ENCODE assay signal across 20 cellular contexts in the genomic region with DNA sequence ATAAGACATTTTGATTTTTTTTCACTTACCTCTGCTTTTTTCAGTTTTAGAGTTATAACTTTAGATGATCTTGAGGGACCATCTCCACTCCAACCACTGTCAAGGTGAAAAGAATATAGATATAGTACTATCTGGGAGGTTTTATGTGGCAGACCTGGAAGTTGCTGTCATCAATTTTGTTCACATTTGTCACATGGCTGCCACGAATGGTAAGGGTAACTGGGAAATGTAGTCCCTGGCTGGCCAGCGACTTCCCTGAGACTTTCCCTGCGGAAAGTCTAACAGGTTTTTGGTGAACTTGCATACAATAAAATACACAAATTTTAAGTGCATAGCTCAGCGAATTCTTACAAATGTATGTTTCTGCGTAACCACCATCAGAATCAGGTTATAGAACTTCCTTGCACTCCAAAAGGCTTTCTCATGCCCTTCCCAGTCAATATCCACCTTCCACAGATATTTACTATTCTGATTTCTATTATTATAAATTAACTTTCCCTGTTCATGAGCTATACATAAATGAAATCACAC.
DNase-seq lines count a peak whose midpoint lies in the region; ATAC-seq, FAIRE-seq and TF ChIP-seq lines count a peak whose summit lies in the region.
"Had no signal": no experiment of that assay in that cellular context is flagged by ENCODE, and none has a peak within 500 bp of the region (broad histone marks: within the 10 kb centered on the region; RNA-seq: fewer than 3 reads in every experiment).

No MANE protein-coding gene starts in this region.

- POLR2A ChIA-PET in A549 (lab: Yijun Ruan, JAX) (no interaction called here), IMR-90 (lab: Charles Lee; ENCODE audit: unreplicated experiment) (interaction anchor here (0.6 kb wide), 1 partner anchor 45 kb away, joined by 5 read pairs; no protein-coding TSS in a partner anchor), K562 (lab: Yijun Ruan, JAX) (interaction anchor here (0.6 kb wide), 1 partner anchor 62 kb away, joined by 3 read pairs; no protein-coding TSS in a partner anchor)

- H4K5ac ChIP-seq in IMR-90 (ENCODE audit: low read depth, low read length) = no peak overlapping the region

- intact Hi-C loops in IMR-90 (cut with micrococcal nuclease) (no loop called here), K562 (cut with micrococcal nuclease) (no loop called here)

- H3K27me3 ChIP-seq in IMR-90 (ENCODE audit: control insufficient read depth, insufficient read depth, low read length) (no peaks in the 10 kb centered on the region), K562 (ENCODE audit: control insufficient read depth in 2 of 2, insufficient read depth in 2 of 2, low read length in 2 of 2) (no peaks in the 10 kb centered on the region), brain microvascular endothelial cell (replicated peaks) (no peaks in the 10 kb centered on the region)
- H3K27me3 ChIP-seq: BLaER1 treated with 17β-estradiol and CSF1 and Interleukin-3, amounts not matched to agents 10 nM and 100 nM had no signal

- BruUV-seq in IMR-90 (replicated peaks; lab: Mats Ljungman, UMichigan) (no TSS peak), K562 (replicated peaks; lab: Mats Ljungman, UMichigan) (no TSS peak)

- H3K9me1 ChIP-seq in IMR-90 (ENCODE audit: insufficient read depth, low read length) = no peaks in the 10 kb centered on the region
- no peaks in the 10 kb centered on the region for H3K9me1 ChIP-seq in K562 (ENCODE audit: control insufficient read depth, insufficient read depth, low read length)

- no peak overlapping the region for H4K91ac ChIP-seq in IMR-90 (ENCODE audit: insufficient read depth, low read depth, low read length)

- TF ChIP-seq EP300 in A549 (IDR thresholded peaks at IDR 0.05) (no peak), K562 (IDR thresholded peaks at IDR 0.05; ENCODE audit: low read length) (no peak)

- no peak overlapping the region for H3K4me2 ChIP-seq in A549
- H3K4me2 ChIP-seq in IMR-90 (ENCODE audit: low read depth, low read length) = no peak overlapping the region
- H3K4me2 ChIP-seq in K562 (ENCODE audit: insufficient read depth, low read length) = no peak overlapping the region
- H3K4me2 ChIP-seq: BLaER1 treated with 17β-estradiol and CSF1 and Interleukin-3, amounts not matched to agents 10 nM and 100 nM had no signal

- H2BK5ac ChIP-seq in IMR-90 (ENCODE audit: low read depth, low read length, poor library complexity, severe bottlenecking) = no peak overlapping the region

- no peak overlapping the region for H3K23ac ChIP-seq in IMR-90 (ENCODE audit: low read depth, low read length)

- H3K4ac ChIP-seq in IMR-90 (ENCODE audit: low read depth, low read length) = no peak overlapping the region

- no peak for TF ChIP-seq CTCF in A549 (IDR thresholded peaks at IDR 0.05)
- TF ChIP-seq CTCF in IMR-90 (conservative IDR thresholded peaks at IDR 0.05; ENCODE audit: low read depth, low read length) = no peak
- no peak for TF ChIP-seq CTCF in K562 (IDR thresholded peaks at IDR 0.05 in 2 of 3, conservative IDR thresholded peaks at IDR 0.05 in 1 of 3; ENCODE audit: insufficient read depth in 2 of 3, low read depth in 1 of 3, low read length in 3 of 3)
- TF ChIP-seq CTCF in brain microvascular endothelial cell (IDR thresholded peaks at IDR 0.05; ENCODE audit: low read depth, low read length, missing control alignments) = no peak

- no peak overlapping the region for H2AK9ac ChIP-seq in IMR-90 (replicated peaks; ENCODE audit: low read depth, low read length, poor library complexity)

- H2AK5ac ChIP-seq in IMR-90 (ENCODE audit: low read depth, low read length) = no peak overlapping the region

- H2BK15ac ChIP-seq in IMR-90 (ENCODE audit: low read depth, low read length) = no peak overlapping the region

- no peak overlapping the region for H4K8ac ChIP-seq in IMR-90 (ENCODE audit: low read depth in 2 of 2, low read length in 2 of 2)

- H3K27ac ChIP-seq in A549 = no peak overlapping the region
- H3K27ac ChIP-seq in IMR-90 (ENCODE audit: insufficient read depth, low read length) = no peak overlapping the region
- no peak overlapping the region for H3K27ac ChIP-seq in K562 (ENCODE audit: extremely low read depth, low read depth, low read length)
- H3K27ac ChIP-seq in brain microvascular endothelial cell = no peak overlapping the region
- H3K27ac ChIP-seq: BLaER1 treated with 17β-estradiol and CSF1 and Interleukin-3, amounts not matched to agents 10 nM and 100 nM; C4-2B had no signal

- H3K36me3 ChIP-seq in IMR-90 (ENCODE audit: control insufficient read depth, insufficient read depth, low read length) (no peaks in the 10 kb centered on the region), K562 (ENCODE audit: control insufficient read depth, insufficient read depth, low read length) (no peaks in the 10 kb centered on the region), brain microvascular endothelial cell (replicated peaks) (no peaks in the 10 kb centered on the region)
- H3K36me3 ChIP-seq: BLaER1 treated with 17β-estradiol and CSF1 and Interleukin-3, amounts not matched to agents 10 nM and 100 nM had no signal

- DNase-seq in A549 (ENCODE audit: low read depth in 1 of 2, low spot score in 1 of 2) = no peak
- DNase-seq in IMR-90 = no peak
- DNase-seq in K562 (ENCODE audit: extremely low read depth in 1 of 4, low spot score in 3 of 4) = no peak
- DNase-seq in brain microvascular endothelial cell = no peak
- no peak for DNase-seq in activated gamma-delta T cell (lab: John Stamatoyannopoulos, UW)
- DNase-seq: 8988T; AML-193; Caco-2; Calu3; CD4-positive, alpha-beta T cell; CD8-positive, alpha-beta T cell; DMS79 treated with DMSO at 0.1 percent for 48 hours; GF-D8 had no signal

- in situ Hi-C loops in IMR-90 (cut with MboI; ENCODE audit: low sequenced_read_pairs) (no loop called here), K562 (cut with MboI) (no loop called here), brain microvascular endothelial cell (cut with HindIII; ENCODE audit: low pct_ligation_motif_present, low sequenced_read_pairs) (no loop called here)

- TF ChIP-seq RAD21 in A549 (conservative IDR thresholded peaks at IDR 0.05 in 1 of 2, IDR thresholded peaks at IDR 0.05 in 1 of 2) = no peak
- no peak for TF ChIP-seq RAD21 in IMR-90 (IDR thresholded peaks at IDR 0.05; ENCODE audit: low read length)
- TF ChIP-seq RAD21 in K562 (CRISPR knock-in tag; conservative IDR thresholded peaks at IDR 0.05 in 1 of 2, IDR thresholded peaks at IDR 0.05 in 1 of 2) = no peak

- no peaks in the 10 kb centered on the region for H3K79me1 ChIP-seq in IMR-90 (ENCODE audit: low read depth in 1 of 2, low read length in 2 of 2)

- FAIRE-seq in A549 (lab: Jason Lieb, UNC) (no peak), K562 (lab: Jason Lieb, UNC) (no peak)
- FAIRE-seq: A204.1, D721Med, G401.6, GM12891, GM19239 had no signal

- no peak overlapping the region for H3K14ac ChIP-seq in IMR-90 (replicated peaks; ENCODE audit: low read depth, low read length)

- H3K4me1 ChIP-seq in A549 (no peaks in the 10 kb centered on the region), IMR-90 (ENCODE audit: control insufficient read depth, insufficient read depth, low read length) (no peaks in the 10 kb centered on the region), K562 (replicated peaks in 1 of 2; ENCODE audit: control insufficient read depth in 2 of 2, insufficient read depth in 2 of 2, low read length in 2 of 2) (no peaks in the 10 kb centered on the region)
- H3K4me1 ChIP-seq: BLaER1 treated with 17β-estradiol and CSF1 and Interleukin-3, amounts not matched to agents 10 nM and 100 nM; Caco-2 had no signal

- no peak overlapping the region for H3K56ac ChIP-seq in IMR-90 (ENCODE audit: extremely low read depth, insufficient read depth, low read length)

- no peak overlapping the region for H2BK120ac ChIP-seq in IMR-90 (ENCODE audit: low read depth, low read length)

- no peak overlapping the region for H2BK20ac ChIP-seq in IMR-90 (ENCODE audit: low read depth, low read length)

- H3K9me3 ChIP-seq in A549 (no peaks in the 10 kb centered on the region), IMR-90 (ENCODE audit: control insufficient read depth, insufficient read depth, low read length) (no peaks in the 10 kb centered on the region), K562 (replicated peaks; ENCODE audit: control insufficient read depth, insufficient read depth, low read depth, low read length) (no peaks in the 10 kb centered on the region)
- H3K9me3 ChIP-seq: BLaER1 treated with 17β-estradiol and CSF1 and Interleukin-3, amounts not matched to agents 10 nM and 100 nM; Caco-2 had no signal

- WGBS in A549 (ENCODE audit: missing lambda C conversion rate) = 20% methylated on average over 5 of the region's 5 CpGs
- 80% methylated on average over 1 of the region's 5 CpGs; no CpG with 5 or more reads in 1 of the 2 experiments for WGBS in IMR-90 (ENCODE audit: extremely low coverage in 2 of 2, insufficient read length in 1 of 2), 2 experiments
- 1% methylated on average over 5 of the region's 5 CpGs for WGBS in K562 (ENCODE audit: insufficient coverage, low coverage, missing lambda C conversion rate)

- H4K20me1 ChIP-seq in IMR-90 (ENCODE audit: insufficient read depth, low read length) (no peaks in the 10 kb centered on the region), K562 (replicated peaks; ENCODE audit: control insufficient read depth, insufficient read depth, low read length) (no peaks in the 10 kb centered on the region)
- H4K20me1 ChIP-seq: BLaER1 treated with 17β-estradiol and CSF1 and Interleukin-3, amounts not matched to agents 10 nM and 100 nM had no signal

- ATAC-seq in A549 = no peak
- no peak for ATAC-seq in IMR-90 (ENCODE audit: low read depth)
- ATAC-seq in K562 = no peak
- ATAC-seq: CD8-positive, alpha-beta T cell had no signal

- no peak overlapping the region for H3K9ac ChIP-seq in IMR-90 (ENCODE audit: low read depth, low read length)
- H3K9ac ChIP-seq in K562 (ENCODE audit: insufficient read depth in 1 of 2, low read depth in 2 of 2, low read length in 2 of 2) = no peak overlapping the region
- H3K9ac ChIP-seq: BLaER1 treated with 17β-estradiol and CSF1 and Interleukin-3, amounts not matched to agents 10 nM and 100 nM had no signal

- TF ChIP-seq POLR2A in A549 (IDR thresholded peaks at IDR 0.05; ENCODE audit: low read length) = no peak
- TF ChIP-seq POLR2A in IMR-90 (IDR thresholded peaks at IDR 0.05; ENCODE audit: low read depth, low read length) = no peak
- no peak for TF ChIP-seq POLR2A in K562 (conservative IDR thresholded peaks at IDR 0.05)

- H3K18ac ChIP-seq in IMR-90 (ENCODE audit: low read depth, low read length) = no peak overlapping the region

- CTCF ChIA-PET in A549 (lab: Yijun Ruan, JAX) = no interaction called here
- CTCF ChIA-PET in IMR-90 (lab: Yijun Ruan, JAX) = no interaction called here
- CTCF ChIA-PET in K562 (lab: Yijun Ruan, JAX; ENCODE audit: low intra/inter-chr PET ratio) = no interaction called here

- H3K4me3 ChIP-seq in A549 (no peak overlapping the region), IMR-90 (ENCODE audit: insufficient read depth, low read depth, low read length) (no peak overlapping the region), K562 (no peak overlapping the region), brain microvascular endothelial cell (ENCODE audit: low read depth, low read length) (no peak overlapping the region)
- H3K4me3 ChIP-seq: BLaER1 treated with 17β-estradiol and CSF1 and Interleukin-3, amounts not matched to agents 10 nM and 100 nM had no signal

- dilution Hi-C loops in IMR-90 (cut with HindIII; ENCODE audit: low sequenced_read_pairs, unreplicated experiment) = no loop called here

- H2AFZ ChIP-seq in IMR-90 (replicated peaks; ENCODE audit: low read length, poor library complexity) (no peak overlapping the region), K562 (ENCODE audit: low read depth, low read length) (no peak overlapping the region)

- no peaks in the 10 kb centered on the region for H3K79me2 ChIP-seq in K562 (ENCODE audit: control insufficient read depth, insufficient read depth, low read length)

Comparison
In these comparisons a context has a peak if more than half of its experiments do, and no peak if none do; other contexts are left out.
1. Of the 35 proteins assayed by ChIP-seq in both K562 and A549: peak only in K562: none; only in A549: MAFK; in both: none; in neither: 34.